1 cellular context compared by ENCODE assay signal in the genomic region with DNA sequence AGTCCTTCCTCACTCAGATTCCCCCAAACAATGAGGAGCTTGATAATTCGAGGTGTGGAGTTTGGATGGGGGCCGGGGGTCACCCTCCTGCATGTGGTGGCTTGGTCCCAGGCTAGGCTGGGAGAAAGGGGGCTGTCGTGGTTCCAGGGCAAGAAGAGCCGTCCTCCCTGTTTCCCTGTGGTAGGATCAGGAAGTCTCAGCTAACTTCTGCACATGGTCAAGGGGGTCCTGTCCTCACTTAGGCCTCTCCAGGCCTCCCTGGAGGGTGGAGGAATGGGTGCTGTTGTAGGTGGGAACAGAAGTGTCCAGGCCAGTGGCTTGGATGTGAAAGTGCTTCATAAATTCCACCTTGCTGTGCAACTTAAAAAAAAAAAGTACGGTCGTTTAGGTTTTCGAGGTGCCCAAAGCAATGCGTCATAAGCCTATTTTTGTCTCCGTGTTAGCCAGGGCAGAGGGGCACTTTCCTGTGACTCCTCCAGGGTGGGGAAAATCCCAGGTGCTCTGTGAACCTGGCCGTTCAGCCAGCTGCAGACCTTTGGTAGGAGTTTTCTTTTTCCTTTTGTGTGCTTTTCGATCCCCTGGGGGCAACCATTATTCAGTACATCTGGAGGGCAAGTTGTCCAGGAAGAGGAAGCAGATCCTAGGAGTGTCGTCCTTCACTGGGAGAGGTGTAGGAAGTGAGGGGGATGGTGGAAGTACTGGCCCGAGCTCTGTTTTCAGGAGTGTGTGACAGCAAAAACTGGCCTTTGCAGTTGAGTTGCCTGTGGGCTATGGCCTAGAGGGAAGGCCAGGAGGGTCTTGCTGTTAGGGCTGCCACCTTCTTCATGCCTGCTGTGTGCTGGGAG.
TF ChIP-seq lines count a peak whose summit lies in the region.

No MANE protein-coding gene starts in this region.

TF ChIP-seq in GM12878, 131 proteins besides CTCF, POLR2A, EP300 and RAD21 (continued from another document and continues in another):
- TF ChIP-seq, protein P1, sequence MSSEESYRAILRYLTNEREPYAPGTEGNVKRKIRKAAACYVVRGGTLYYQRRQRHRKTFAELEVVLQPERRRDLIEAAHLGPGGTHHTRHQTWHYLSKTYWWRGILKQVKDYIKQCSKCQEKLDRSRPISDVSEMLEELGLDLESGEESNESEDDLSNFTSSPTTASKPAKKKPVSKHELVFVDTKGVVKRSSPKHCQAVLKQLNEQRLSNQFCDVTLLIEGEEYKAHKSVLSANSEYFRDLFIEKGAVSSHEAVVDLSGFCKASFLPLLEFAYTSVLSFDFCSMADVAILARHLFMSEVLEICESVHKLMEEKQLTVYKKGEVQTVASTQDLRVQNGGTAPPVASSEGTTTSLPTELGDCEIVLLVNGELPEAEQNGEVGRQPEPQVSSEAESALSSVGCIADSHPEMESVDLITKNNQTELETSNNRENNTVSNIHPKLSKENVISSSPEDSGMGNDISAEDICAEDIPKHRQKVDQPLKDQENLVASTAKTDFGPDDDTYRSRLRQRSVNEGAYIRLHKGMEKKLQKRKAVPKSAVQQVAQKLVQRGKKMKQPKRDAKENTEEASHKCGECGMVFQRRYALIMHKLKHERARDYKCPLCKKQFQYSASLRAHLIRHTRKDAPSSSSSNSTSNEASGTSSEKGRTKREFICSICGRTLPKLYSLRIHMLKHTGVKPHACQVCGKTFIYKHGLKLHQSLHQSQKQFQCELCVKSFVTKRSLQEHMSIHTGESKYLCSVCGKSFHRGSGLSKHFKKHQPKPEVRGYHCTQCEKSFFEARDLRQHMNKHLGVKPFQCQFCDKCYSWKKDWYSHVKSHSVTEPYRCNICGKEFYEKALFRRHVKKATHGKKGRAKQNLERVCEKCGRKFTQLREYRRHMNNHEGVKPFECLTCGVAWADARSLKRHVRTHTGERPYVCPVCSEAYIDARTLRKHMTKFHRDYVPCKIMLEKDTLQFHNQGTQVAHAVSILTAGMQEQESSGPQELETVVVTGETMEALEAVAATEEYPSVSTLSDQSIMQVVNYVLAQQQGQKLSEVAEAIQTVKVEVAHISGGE (CRISPR knock-in tag; IDR thresholded peaks at IDR 0.05): no peak
- TF ChIP-seq TCF12 (IDR thresholded peaks at IDR 0.05; ENCODE audit: low read depth, low read length): peak; percentile 83
- 0 out of 2 replicates have a peak, but pooled peaks have one; percentile 47 for TF ChIP-seq JUND (IDR thresholded peaks at IDR 0.05; ENCODE audit: low read depth, low read length)
- TF ChIP-seq, protein P2, sequence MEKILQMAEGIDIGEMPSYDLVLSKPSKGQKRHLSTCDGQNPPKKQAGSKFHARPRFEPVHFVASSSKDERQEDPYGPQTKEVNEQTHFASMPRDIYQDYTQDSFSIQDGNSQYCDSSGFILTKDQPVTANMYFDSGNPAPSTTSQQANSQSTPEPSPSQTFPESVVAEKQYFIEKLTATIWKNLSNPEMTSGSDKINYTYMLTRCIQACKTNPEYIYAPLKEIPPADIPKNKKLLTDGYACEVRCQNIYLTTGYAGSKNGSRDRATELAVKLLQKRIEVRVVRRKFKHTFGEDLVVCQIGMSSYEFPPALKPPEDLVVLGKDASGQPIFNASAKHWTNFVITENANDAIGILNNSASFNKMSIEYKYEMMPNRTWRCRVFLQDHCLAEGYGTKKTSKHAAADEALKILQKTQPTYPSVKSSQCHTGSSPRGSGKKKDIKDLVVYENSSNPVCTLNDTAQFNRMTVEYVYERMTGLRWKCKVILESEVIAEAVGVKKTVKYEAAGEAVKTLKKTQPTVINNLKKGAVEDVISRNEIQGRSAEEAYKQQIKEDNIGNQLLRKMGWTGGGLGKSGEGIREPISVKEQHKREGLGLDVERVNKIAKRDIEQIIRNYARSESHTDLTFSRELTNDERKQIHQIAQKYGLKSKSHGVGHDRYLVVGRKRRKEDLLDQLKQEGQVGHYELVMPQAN (conservative IDR thresholded peaks at IDR 0.05): no peak; the same call in 1 of the 2 replicates
- TF ChIP-seq, protein P3, sequence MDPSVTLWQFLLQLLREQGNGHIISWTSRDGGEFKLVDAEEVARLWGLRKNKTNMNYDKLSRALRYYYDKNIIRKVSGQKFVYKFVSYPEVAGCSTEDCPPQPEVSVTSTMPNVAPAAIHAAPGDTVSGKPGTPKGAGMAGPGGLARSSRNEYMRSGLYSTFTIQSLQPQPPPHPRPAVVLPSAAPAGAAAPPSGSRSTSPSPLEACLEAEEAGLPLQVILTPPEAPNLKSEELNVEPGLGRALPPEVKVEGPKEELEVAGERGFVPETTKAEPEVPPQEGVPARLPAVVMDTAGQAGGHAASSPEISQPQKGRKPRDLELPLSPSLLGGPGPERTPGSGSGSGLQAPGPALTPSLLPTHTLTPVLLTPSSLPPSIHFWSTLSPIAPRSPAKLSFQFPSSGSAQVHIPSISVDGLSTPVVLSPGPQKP (IDR thresholded peaks at IDR 0.05; ENCODE audit: low read depth, low read length): no peak
- TF ChIP-seq, protein P4, sequence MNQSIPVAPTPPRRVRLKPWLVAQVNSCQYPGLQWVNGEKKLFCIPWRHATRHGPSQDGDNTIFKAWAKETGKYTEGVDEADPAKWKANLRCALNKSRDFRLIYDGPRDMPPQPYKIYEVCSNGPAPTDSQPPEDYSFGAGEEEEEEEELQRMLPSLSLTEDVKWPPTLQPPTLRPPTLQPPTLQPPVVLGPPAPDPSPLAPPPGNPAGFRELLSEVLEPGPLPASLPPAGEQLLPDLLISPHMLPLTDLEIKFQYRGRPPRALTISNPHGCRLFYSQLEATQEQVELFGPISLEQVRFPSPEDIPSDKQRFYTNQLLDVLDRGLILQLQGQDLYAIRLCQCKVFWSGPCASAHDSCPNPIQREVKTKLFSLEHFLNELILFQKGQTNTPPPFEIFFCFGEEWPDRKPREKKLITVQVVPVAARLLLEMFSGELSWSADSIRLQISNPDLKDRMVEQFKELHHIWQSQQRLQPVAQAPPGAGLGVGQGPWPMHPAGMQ (IDR thresholded peaks at IDR 0.05; ENCODE audit: borderline replicate concordance): no peak
- TF ChIP-seq HCFC1 (IDR thresholded peaks at IDR 0.05; ENCODE audit: low read length): no peak
- TF ChIP-seq CBFB (IDR thresholded peaks at IDR 0.05; ENCODE audit: low read depth): no peak
- TF ChIP-seq POU2F2 (IDR thresholded peaks at IDR 0.05; ENCODE audit: borderline replicate concordance, low read depth, low read length): no peak
- TF ChIP-seq TCF3 (IDR thresholded peaks at IDR 0.05; ENCODE audit: borderline replicate concordance, insufficient read depth, low read depth, low read length): 0 out of 2 replicates have a peak, but pooled peaks have one; percentile 19
- TF ChIP-seq SIN3A (IDR thresholded peaks at IDR 0.05; ENCODE audit: low read depth, low read length): no peak
- peak in 1 of 2 experiments; percentile 23; a peak in 1 of 4 replicates for TF ChIP-seq ETV6 (conservative IDR thresholded peaks at IDR 0.05 in 1 of 2, IDR thresholded peaks at IDR 0.05 in 1 of 2; ENCODE audit: borderline replicate concordance in 1 of 2, low read depth in 1 of 2)
- TF ChIP-seq JUNB (IDR thresholded peaks at IDR 0.05): peak; percentile 37; the same call in 1 of the 2 replicates
- peak; percentile 62; the same call in 1 of the 2 replicates for TF ChIP-seq NR2F1 (conservative IDR thresholded peaks at IDR 0.05)
- no peak for TF ChIP-seq ZZZ3 (IDR thresholded peaks at IDR 0.05; ENCODE audit: control insufficient read depth, insufficient read length, low read depth)
- TF ChIP-seq, protein P5, sequence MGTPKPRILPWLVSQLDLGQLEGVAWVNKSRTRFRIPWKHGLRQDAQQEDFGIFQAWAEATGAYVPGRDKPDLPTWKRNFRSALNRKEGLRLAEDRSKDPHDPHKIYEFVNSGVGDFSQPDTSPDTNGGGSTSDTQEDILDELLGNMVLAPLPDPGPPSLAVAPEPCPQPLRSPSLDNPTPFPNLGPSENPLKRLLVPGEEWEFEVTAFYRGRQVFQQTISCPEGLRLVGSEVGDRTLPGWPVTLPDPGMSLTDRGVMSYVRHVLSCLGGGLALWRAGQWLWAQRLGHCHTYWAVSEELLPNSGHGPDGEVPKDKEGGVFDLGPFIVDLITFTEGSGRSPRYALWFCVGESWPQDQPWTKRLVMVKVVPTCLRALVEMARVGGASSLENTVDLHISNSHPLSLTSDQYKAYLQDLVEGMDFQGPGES (IDR thresholded peaks at IDR 0.05): no peak
- peak; percentile 73 to 83 for TF ChIP-seq IKZF2 (IDR thresholded peaks at IDR 0.05)
- peak; percentile 75; the same call in 1 of the 2 replicates for TF ChIP-seq TBL1XR1 (IDR thresholded peaks at IDR 0.05; ENCODE audit: low read depth, low read length)
- TF ChIP-seq ASH2L (IDR thresholded peaks at IDR 0.05; ENCODE audit: borderline replicate concordance, low read depth): no peak
- no peak; the same call in 1 of the 2 replicates for TF ChIP-seq ZBED1 (IDR thresholded peaks at IDR 0.05; ENCODE audit: borderline replicate concordance)
- peak; percentile 70 for TF ChIP-seq CREB1 (IDR thresholded peaks at IDR 0.05; ENCODE audit: low read depth)
- no peak for TF ChIP-seq RUNX3 (IDR thresholded peaks at IDR 0.05; ENCODE audit: low read length)
- TF ChIP-seq ZNF217 (IDR thresholded peaks at IDR 0.05): 0 out of 2 replicates have a peak, but pooled peaks have one; percentile 45
- TF ChIP-seq BCL11A (IDR thresholded peaks at IDR 0.05; ENCODE audit: low read depth, low read length): 0 out of 2 replicates have a peak, but pooled peaks have one; percentile 36
- TF ChIP-seq ZNF622 (IDR thresholded peaks at IDR 0.05): no peak
- no peak for TF ChIP-seq SMAD1 (IDR thresholded peaks at IDR 0.05; ENCODE audit: low read depth, partially characterized antibody)
- no peak for TF ChIP-seq CHD4 (IDR thresholded peaks at IDR 0.05)
- peak; percentile 96 for TF ChIP-seq MEF2A (IDR thresholded peaks at IDR 0.05; ENCODE audit: insufficient read depth, low read depth, low read length)
- TF ChIP-seq, protein P6, sequence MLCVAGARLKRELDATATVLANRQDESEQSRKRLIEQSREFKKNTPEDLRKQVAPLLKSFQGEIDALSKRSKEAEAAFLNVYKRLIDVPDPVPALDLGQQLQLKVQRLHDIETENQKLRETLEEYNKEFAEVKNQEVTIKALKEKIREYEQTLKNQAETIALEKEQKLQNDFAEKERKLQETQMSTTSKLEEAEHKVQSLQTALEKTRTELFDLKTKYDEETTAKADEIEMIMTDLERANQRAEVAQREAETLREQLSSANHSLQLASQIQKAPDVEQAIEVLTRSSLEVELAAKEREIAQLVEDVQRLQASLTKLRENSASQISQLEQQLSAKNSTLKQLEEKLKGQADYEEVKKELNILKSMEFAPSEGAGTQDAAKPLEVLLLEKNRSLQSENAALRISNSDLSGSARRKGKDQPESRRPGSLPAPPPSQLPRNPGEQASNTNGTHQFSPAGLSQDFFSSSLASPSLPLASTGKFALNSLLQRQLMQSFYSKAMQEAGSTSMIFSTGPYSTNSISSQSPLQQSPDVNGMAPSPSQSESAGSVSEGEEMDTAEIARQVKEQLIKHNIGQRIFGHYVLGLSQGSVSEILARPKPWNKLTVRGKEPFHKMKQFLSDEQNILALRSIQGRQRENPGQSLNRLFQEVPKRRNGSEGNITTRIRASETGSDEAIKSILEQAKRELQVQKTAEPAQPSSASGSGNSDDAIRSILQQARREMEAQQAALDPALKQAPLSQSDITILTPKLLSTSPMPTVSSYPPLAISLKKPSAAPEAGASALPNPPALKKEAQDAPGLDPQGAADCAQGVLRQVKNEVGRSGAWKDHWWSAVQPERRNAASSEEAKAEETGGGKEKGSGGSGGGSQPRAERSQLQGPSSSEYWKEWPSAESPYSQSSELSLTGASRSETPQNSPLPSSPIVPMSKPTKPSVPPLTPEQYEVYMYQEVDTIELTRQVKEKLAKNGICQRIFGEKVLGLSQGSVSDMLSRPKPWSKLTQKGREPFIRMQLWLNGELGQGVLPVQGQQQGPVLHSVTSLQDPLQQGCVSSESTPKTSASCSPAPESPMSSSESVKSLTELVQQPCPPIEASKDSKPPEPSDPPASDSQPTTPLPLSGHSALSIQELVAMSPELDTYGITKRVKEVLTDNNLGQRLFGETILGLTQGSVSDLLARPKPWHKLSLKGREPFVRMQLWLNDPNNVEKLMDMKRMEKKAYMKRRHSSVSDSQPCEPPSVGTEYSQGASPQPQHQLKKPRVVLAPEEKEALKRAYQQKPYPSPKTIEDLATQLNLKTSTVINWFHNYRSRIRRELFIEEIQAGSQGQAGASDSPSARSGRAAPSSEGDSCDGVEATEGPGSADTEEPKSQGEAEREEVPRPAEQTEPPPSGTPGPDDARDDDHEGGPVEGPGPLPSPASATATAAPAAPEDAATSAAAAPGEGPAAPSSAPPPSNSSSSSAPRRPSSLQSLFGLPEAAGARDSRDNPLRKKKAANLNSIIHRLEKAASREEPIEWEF (IDR thresholded peaks at IDR 0.05; ENCODE audit: insufficient replicate concordance, low read depth, low read length): no peak
- no peak for TF ChIP-seq RFX5 (IDR thresholded peaks at IDR 0.05; ENCODE audit: low read depth, low read length)
- no peak for TF ChIP-seq PAX8 (IDR thresholded peaks at IDR 0.05)
- no peak for TF ChIP-seq ESRRA (IDR thresholded peaks at IDR 0.05; ENCODE audit: low read length)
- TF ChIP-seq, protein P7, sequence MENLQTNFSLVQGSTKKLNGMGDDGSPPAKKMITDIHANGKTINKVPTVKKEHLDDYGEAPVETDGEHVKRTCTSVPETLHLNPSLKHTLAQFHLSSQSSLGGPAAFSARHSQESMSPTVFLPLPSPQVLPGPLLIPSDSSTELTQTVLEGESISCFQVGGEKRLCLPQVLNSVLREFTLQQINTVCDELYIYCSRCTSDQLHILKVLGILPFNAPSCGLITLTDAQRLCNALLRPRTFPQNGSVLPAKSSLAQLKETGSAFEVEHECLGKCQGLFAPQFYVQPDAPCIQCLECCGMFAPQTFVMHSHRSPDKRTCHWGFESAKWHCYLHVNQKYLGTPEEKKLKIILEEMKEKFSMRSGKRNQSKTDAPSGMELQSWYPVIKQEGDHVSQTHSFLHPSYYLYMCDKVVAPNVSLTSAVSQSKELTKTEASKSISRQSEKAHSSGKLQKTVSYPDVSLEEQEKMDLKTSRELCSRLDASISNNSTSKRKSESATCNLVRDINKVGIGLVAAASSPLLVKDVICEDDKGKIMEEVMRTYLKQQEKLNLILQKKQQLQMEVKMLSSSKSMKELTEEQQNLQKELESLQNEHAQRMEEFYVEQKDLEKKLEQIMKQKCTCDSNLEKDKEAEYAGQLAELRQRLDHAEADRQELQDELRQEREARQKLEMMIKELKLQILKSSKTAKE (IDR thresholded peaks at IDR 0.05; ENCODE audit: low read depth, poor library complexity, severe bottlenecking): peak; percentile 19
- peak; percentile 23 for TF ChIP-seq POLR2AphosphoS5 (IDR thresholded peaks at IDR 0.05; ENCODE audit: low read length)
- no peak for TF ChIP-seq KLF5 (IDR thresholded peaks at IDR 0.05; ENCODE audit: partially characterized antibody)
- TF ChIP-seq ZNF384 (IDR thresholded peaks at IDR 0.05; ENCODE audit: borderline replicate concordance, low read depth, low read length): peak; percentile 86
- no peak for TF ChIP-seq HDAC2 (IDR thresholded peaks at IDR 0.05)
- TF ChIP-seq CREM (IDR thresholded peaks at IDR 0.05; ENCODE audit: low read depth): peak; percentile 77
- no peak for TF ChIP-seq RAD51 (IDR thresholded peaks at IDR 0.05)
- no peak for TF ChIP-seq CBX5 (IDR thresholded peaks at IDR 0.05; ENCODE audit: low read depth)
